In genomic region chr10:75640381-75640780, GRCh38 we compare ENCODE assay signal across 14 cellular contexts.
A peak's percentile ranks its signal among the peaks of the same experiment; 100 is the strongest.
DNase-seq lines count a peak whose midpoint lies in the region; ATAC-seq and TF ChIP-seq lines count a peak whose summit lies in the region.
"Had no signal": no experiment of that assay in that cellular context is flagged by ENCODE, and none has a peak within 500 bp of the region (broad histone marks: within the 10 kb centered on the region; RNA-seq: fewer than 3 reads in every experiment).

No MANE protein-coding gene starts in this region.

- TF ChIP-seq EP300 in SK-N-SH (IDR thresholded peaks at IDR 0.05; ENCODE audit: borderline replicate concordance in 1 of 2, low read depth in 1 of 2, low read length in 1 of 2) = peak in 1 of 2 experiments; percentile 39; a peak in 1 of 4 replicates
- TF ChIP-seq EP300 in transverse colon (IDR thresholded peaks at IDR 0.05; ENCODE audit: low read depth) = no peak
- TF ChIP-seq EP300 in ovary (IDR thresholded peaks at IDR 0.05) = no peak

- H3K4me1 ChIP-seq in SK-N-SH (ENCODE audit: control insufficient read depth in 1 of 2, insufficient read depth in 2 of 2, low read depth in 1 of 2, low read length in 1 of 2) (peaks cover 5 to 20% of the 10 kb centered on the region in 2 experiments; a peak in 2 of 4 replicates), mucosa of descending colon (ENCODE audit: low read depth) (no peaks in the 10 kb centered on the region), transverse colon (peaks cover 0 to 23% (median 3%) of the 10 kb centered on the region in 4 donors), ovary (ENCODE audit: insufficient read depth) (no peaks in the 10 kb centered on the region)

- H3K27ac ChIP-seq in SK-N-SH (ENCODE audit: low read depth in 2 of 2, low read length in 1 of 2) = 0 out of 4 replicates have a peak overlapping the region, but pooled peaks of 1 of the 2 experiments have one; percentile 23
- H3K27ac ChIP-seq in transverse colon = peak overlapping the region in 3 of 4 donors; percentile 50 to 71 (median 69)
- no peak overlapping the region for H3K27ac ChIP-seq in ovary
- H3K27ac ChIP-seq: 22Rv1, GM23248 had no signal

- intact Hi-C loops in mucosa of descending colon (cut with DNase I, micrococcal nuclease) = no loop called here
- intact Hi-C loops in transverse colon (cut with DNase I; ENCODE audit: low total_unique reads) = loop anchor here (1.0 kb wide), 1 partner anchor 23 kb away; no protein-coding TSS in a partner anchor
- intact Hi-C loops in ovary (cut with DNase I) = no loop called here

- H3F3A ChIP-seq in SK-N-SH (replicated peaks; ENCODE audit: insufficient read depth) = peaks cover 4% of the 10 kb centered on the region

- no peak overlapping the region for H3K4me2 ChIP-seq in SK-N-SH

- no peak for TF ChIP-seq POLR2A in transverse colon (IDR thresholded peaks at IDR 0.05)
- TF ChIP-seq POLR2A in ovary (IDR thresholded peaks at IDR 0.05) = no peak

- H3K27me3 ChIP-seq in SK-N-SH (ENCODE audit: insufficient read depth) (no peaks in the 10 kb centered on the region; the same call in 1 of the 2 replicates), transverse colon (no peaks in the 10 kb centered on the region), ovary (no peaks in the 10 kb centered on the region)

- no peaks in the 10 kb centered on the region for H3K36me3 ChIP-seq in SK-N-SH (replicated peaks in 1 of 2; ENCODE audit: control insufficient read depth in 1 of 2, insufficient read depth in 2 of 2, low read length in 1 of 2)
- H3K36me3 ChIP-seq in mucosa of descending colon (ENCODE audit: low read depth) = no peaks in the 10 kb centered on the region
- H3K36me3 ChIP-seq in transverse colon = no peaks in the 10 kb centered on the region
- H3K36me3 ChIP-seq in ovary = no peaks in the 10 kb centered on the region

- no peak for TF ChIP-seq CTCF in SK-N-SH (IDR thresholded peaks at IDR 0.05)
- TF ChIP-seq CTCF in mucosa of descending colon (IDR thresholded peaks at IDR 0.05) = no peak
- peak in 1 of 5 experiments; percentile 14 for TF ChIP-seq CTCF in transverse colon (IDR thresholded peaks at IDR 0.05)
- TF ChIP-seq CTCF in ovary (IDR thresholded peaks at IDR 0.05) = no peak

- H3K79me2 ChIP-seq in SK-N-SH (ENCODE audit: insufficient read depth) = no peaks in the 10 kb centered on the region

- CTCF ChIA-PET in SK-N-SH (lab: Yijun Ruan, JAX) = interaction anchor here (0.6 to 1.1 kb wide), 2 partner anchors 9 to 223 kb away, joined by 3 read pairs; no protein-coding TSS in a partner anchor

- no peaks in the 10 kb centered on the region for H4K20me1 ChIP-seq in SK-N-SH (ENCODE audit: insufficient read depth)

- H3K9me3 ChIP-seq in SK-N-SH (no peaks in the 10 kb centered on the region), mucosa of descending colon (no peaks in the 10 kb centered on the region), transverse colon (no peaks in the 10 kb centered on the region), ovary (no peaks in the 10 kb centered on the region)

- POLR2A ChIA-PET in SK-N-SH (lab: Yijun Ruan, JAX) = interaction anchor here (1.0 kb wide), 1 partner anchor 239 kb away, joined by 3 read pairs; the partner anchor contains the start of gene ZNF503

- H3K9ac ChIP-seq in SK-N-SH = no peak overlapping the region
- H3K9ac ChIP-seq: GM23248 had no signal

- WGBS in SK-N-SH (ENCODE audit: low lambda C conversion rate) = 37% methylated on average over 3 of the region's 3 CpGs
- WGBS in transverse colon (ENCODE audit: low coverage in 1 of 2), 2 donors = 53 to 64% methylated on average over 3 of the region's 3 CpGs
- WGBS in ovary, 3 donors = 44 to 52% (median 48%) methylated on average over 3 of the region's 3 CpGs

- ATAC-seq in SK-N-SH treated with all-trans-retinoic acid at 6 μM for 48 hours (peak; percentile 73), mucosa of descending colon (peak; percentile 37), HG03175 (IDR thresholded peaks at IDR 0.05; ENCODE audit: unreplicated experiment) (no peak)

- no peak overlapping the region for H3K4me3 ChIP-seq in SK-N-SH (ENCODE audit: low read depth in 2 of 2, low read length in 1 of 2)
- no peak overlapping the region for H3K4me3 ChIP-seq in mucosa of descending colon
- H3K4me3 ChIP-seq in transverse colon = no peak overlapping the region
- no peak overlapping the region for H3K4me3 ChIP-seq in ovary
- H3K4me3 ChIP-seq: GM23248 had no signal

- H2AFZ ChIP-seq in SK-N-SH (ENCODE audit: low read depth) = no peak overlapping the region
- H2AFZ ChIP-seq: GM23248 had no signal

- no peak for TF ChIP-seq RAD21 in SK-N-SH (IDR thresholded peaks at IDR 0.05; ENCODE audit: low read length)

- H3K9me2 ChIP-seq in SK-N-SH = no peaks in the 10 kb centered on the region

- DNase-seq in SK-N-SH = no peak
- DNase-seq in mucosa of descending colon = no peak
- DNase-seq in transverse colon = no peak
- DNase-seq in ovary = no peak
- DNase-seq in RKO (ENCODE audit: low spot score) = no peak
- DNase-seq: C1 segment of cervical spinal cord; CD4-positive, alpha-beta T cell; DMS79; GM23248; H7; IMR-90 had no signal

- in situ Hi-C loops in transverse colon (cut with MboI; ENCODE audit: low pct_ligation_motif_present in 1 of 4, low pct_unique_long_range_greater_than_20kb in 1 of 4, low sequenced_read_pairs in 3 of 4) = loop anchor here in 2 of 4 donors (25.0 kb wide), 1 partner anchor 228 kb away; the partner anchor contains the start of gene ZNF503 (in 2 of the 2)

TF ChIP-seq in SK-N-SH treated with all-trans-retinoic acid at 6 μM for 48 hours, 23 proteins besides CTCF, POLR2A, EP300 and RAD21 (continues in another document):
- TF ChIP-seq ISL1 (CRISPR knock-in tag; IDR thresholded peaks at IDR 0.05) (peak; percentile 64), ESRRG (CRISPR knock-in tag; IDR thresholded peaks at IDR 0.05) (no peak), RARB (CRISPR knock-in tag; IDR thresholded peaks at IDR 0.05) (no peak), ZNF70 (CRISPR knock-in tag; IDR thresholded peaks at IDR 0.05) (peak; percentile 63), ZFP30 (CRISPR knock-in tag; IDR thresholded peaks at IDR 0.05) (no peak), CSDC2 (CRISPR knock-in tag; IDR thresholded peaks at IDR 0.05) (no peak), GLIS3 (CRISPR knock-in tag; IDR thresholded peaks at IDR 0.05) (no peak), TSHZ2 (CRISPR knock-in tag; IDR thresholded peaks at IDR 0.05) (no peak), OSR1 (CRISPR knock-in tag; IDR thresholded peaks at IDR 0.05) (no peak), TCF4 (CRISPR knock-in tag; IDR thresholded peaks at IDR 0.05; ENCODE audit: borderline replicate concordance) (no peak)

TF ChIP-seq in SK-N-SH, 30 proteins besides CTCF, POLR2A, EP300 and RAD21:
- TF ChIP-seq MEF2A (IDR thresholded peaks at IDR 0.05; ENCODE audit: borderline replicate concordance, low read depth) = no peak
- TF ChIP-seq FOXJ3 (CRISPR knock-in tag; IDR thresholded peaks at IDR 0.05) = no peak
- TF ChIP-seq, protein P1, sequence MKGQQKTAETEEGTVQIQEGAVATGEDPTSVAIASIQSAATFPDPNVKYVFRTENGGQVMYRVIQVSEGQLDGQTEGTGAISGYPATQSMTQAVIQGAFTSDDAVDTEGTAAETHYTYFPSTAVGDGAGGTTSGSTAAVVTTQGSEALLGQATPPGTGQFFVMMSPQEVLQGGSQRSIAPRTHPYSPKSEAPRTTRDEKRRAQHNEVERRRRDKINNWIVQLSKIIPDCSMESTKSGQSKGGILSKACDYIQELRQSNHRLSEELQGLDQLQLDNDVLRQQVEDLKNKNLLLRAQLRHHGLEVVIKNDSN (IDR thresholded peaks at IDR 0.05; ENCODE audit: borderline replicate concordance, low read depth) = no peak
- no peak for TF ChIP-seq MAX (IDR thresholded peaks at IDR 0.05; ENCODE audit: low read depth)
- no peak for TF ChIP-seq FOXM1 (IDR thresholded peaks at IDR 0.05; ENCODE audit: low read depth)
- no peak for TF ChIP-seq NRF1 (IDR thresholded peaks at IDR 0.05; ENCODE audit: low read depth, low read length)

Comparison
In these comparisons a context has a peak if more than half of its experiments do, and no peak if none do; other contexts are left out.
1. H3K27ac ChIP-seq: peak in transverse colon (3 of 4); none in ovary (0 of 2).